In genomic region chr9:129036923-129037766, GRCh38 we compare ENCODE assay signal across 8 cellular contexts. TPM values are rescaled to one million over a fixed set of nuclear protein-coding genes. Genes with fewer than 3 reads are reported as not detected.
DNase-seq lines count a peak whose midpoint lies in the region; ATAC-seq and TF ChIP-seq lines count a peak whose summit lies in the region.

No MANE protein-coding gene starts in this region.

- H3K4me1 ChIP-seq in right lobe of liver (peaks cover 0 to 17% (median 5%) of the 10 kb centered on the region in 4 donors), transverse colon (peaks cover 14 to 25% (median 22%) of the 10 kb centered on the region in 4 donors)

- H3K9me3 Mint-ChIP-seq in activated T-cell treated with anti-CD3 and anti-CD28 coated beads, Interleukin-2, amount 50 U/mL, for 4 hours = no peaks in the 10 kb centered on the region
- H3K9me3 Mint-ChIP-seq in MCF 10A (ENCODE audit: unreplicated experiment) = no peaks in the 10 kb centered on the region

- no peak for TF ChIP-seq POLR2A in right lobe of liver (IDR thresholded peaks at IDR 0.05)
- no peak for TF ChIP-seq POLR2A in transverse colon (IDR thresholded peaks at IDR 0.05)

- POLR2A ChIA-PET in MCF 10A (lab: Yijun Ruan, JAX) = interaction anchor here (0.6 to 1.9 kb wide), 9 partner anchors 44 to 1669 kb away, joined by 3 to 10 read pairs (median 3); partner anchors contain the start of genes DOLPP1 and PTPA

- no peak for ATAC-seq in activated T-cell treated with anti-CD3 and anti-CD28 coated beads, Interleukin-2, amount 50 U/mL, for 4 hours
- ATAC-seq in right lobe of liver = no peak
- ATAC-seq in GM18868 (IDR thresholded peaks at IDR 0.05; ENCODE audit: unreplicated experiment) = no peak

- CTCF ChIA-PET in MCF 10A (lab: Yijun Ruan, JAX) = interaction anchor here (0.5 to 1.4 kb wide), 3 partner anchors 9 to 109 kb away, joined by 3 read pairs; partner anchors contain the start of genes DOLPP1 and SH3GLB2

- no peak for TF ChIP-seq EP300 in transverse colon (IDR thresholded peaks at IDR 0.05; ENCODE audit: low read depth)

- H3K27ac Mint-ChIP-seq in MCF 10A (ENCODE audit: low read depth, unreplicated experiment) = peak overlapping the region; percentile 89

- H3K9me3 ChIP-seq in right lobe of liver (no peaks in the 10 kb centered on the region), transverse colon (no peaks in the 10 kb centered on the region)

- WGBS in right lobe of liver (ENCODE audit: insufficient coverage, low coverage, low lambda C conversion rate, missing lambda C conversion rate) = 4% methylated on average over 26 of the region's 32 CpGs
- WGBS in transverse colon (ENCODE audit: low coverage in 1 of 2), 2 donors = 4 to 12% methylated on average over 10 to 32 of the region's 32 CpGs

- H3K27me3 ChIP-seq in right lobe of liver = no peaks in the 10 kb centered on the region
- no peaks in the 10 kb centered on the region for H3K27me3 ChIP-seq in transverse colon

- H3K36me3 Mint-ChIP-seq in activated T-cell treated with anti-CD3 and anti-CD28 coated beads, Interleukin-2, amount 50 U/mL, for 4 hours (ENCODE audit: insufficient read depth) = peaks cover 3% of the 10 kb centered on the region
- H3K36me3 Mint-ChIP-seq in MCF 10A (ENCODE audit: insufficient read depth, unreplicated experiment) = peaks cover 27% of the 10 kb centered on the region

- no peak for DNase-seq in activated T-cell treated with anti-CD3 and anti-CD28 coated beads, Interleukin-2, amount 50 U/mL, for 4 hours
- DNase-seq in activated T-cell treated with anti-CD3 and anti-CD28 coated beads, Interleukin-2, amount 50 U/mL, for 1 hour = no peak
- no peak for DNase-seq in MCF 10A (ENCODE audit: unreplicated experiment)
- no peak for DNase-seq in right lobe of liver
- DNase-seq in transverse colon = no peak
- no peak for DNase-seq in SHP77 (lab: John Stamatoyannopoulos, UW)
- no peak for DNase-seq in effector CD8-positive, alpha-beta T cell (lab: John Stamatoyannopoulos, UW)

- in situ Hi-C loops in transverse colon (cut with MboI; ENCODE audit: low pct_ligation_motif_present in 1 of 4, low pct_unique_long_range_greater_than_20kb in 1 of 4, low sequenced_read_pairs in 3 of 4) = no loop called here

- intact Hi-C loops in MCF 10A (cut with micrococcal nuclease) (no loop called here), right lobe of liver (cut with DNase I) (no loop called here), transverse colon (cut with DNase I; ENCODE audit: low total_unique reads) (no loop called here)

- BruUV-seq in MCF 10A (replicated peaks; lab: Mats Ljungman, UMichigan) = no TSS peak

- H3K27me3 Mint-ChIP-seq in activated T-cell treated with anti-CD3 and anti-CD28 coated beads, Interleukin-2, amount 50 U/mL, for 4 hours (ENCODE audit: low read depth) = no peaks in the 10 kb centered on the region
- no peaks in the 10 kb centered on the region for H3K27me3 Mint-ChIP-seq in MCF 10A (ENCODE audit: insufficient read depth, unreplicated experiment)

- TF ChIP-seq CTCF in MCF 10A (IDR thresholded peaks at IDR 0.05; ENCODE audit: unreplicated experiment) = no peak
- no peak for TF ChIP-seq CTCF in right lobe of liver (IDR thresholded peaks at IDR 0.05)
- no peak for TF ChIP-seq CTCF in transverse colon (IDR thresholded peaks at IDR 0.05)

- peak overlapping the region; percentile 97 for H3K4me3 Mint-ChIP-seq in activated T-cell treated with anti-CD3 and anti-CD28 coated beads, Interleukin-2, amount 50 U/mL, for 4 hours
- H3K4me3 Mint-ChIP-seq in MCF 10A (ENCODE audit: unreplicated experiment) = peak overlapping the region; percentile 97

- H3K4me1 Mint-ChIP-seq in activated T-cell treated with anti-CD3 and anti-CD28 coated beads, Interleukin-2, amount 50 U/mL, for 4 hours (ENCODE audit: low read depth) = peaks cover 32% of the 10 kb centered on the region
- peaks cover 17% of the 10 kb centered on the region for H3K4me1 Mint-ChIP-seq in MCF 10A (ENCODE audit: insufficient read depth, unreplicated experiment)

- peaks cover 0 to 13% (median 0%) of the 10 kb centered on the region in 4 donors for H3K36me3 ChIP-seq in right lobe of liver
- peaks cover 0 to 18% (median 7%) of the 10 kb centered on the region in 4 donors for H3K36me3 ChIP-seq in transverse colon

- H3K27ac ChIP-seq in right lobe of liver (peak overlapping the region in 2 of 3 donors; percentile 12 to 55), transverse colon (peak overlapping the region; percentile 83 to 90 (median 87))

- H3K4me3 ChIP-seq in right lobe of liver (peak overlapping the region; percentile 73 to 99 (median 84)), transverse colon (peak overlapping the region; percentile 63 to 92 (median 74))

RNA-seq across cellular contexts. Expression of gene MIGA2, which starts 0.7 kb away (rescaled TPM):
- 10 to 100 TPM; 42.4 to 50.9 (median 46.6) TPM for total RNA-seq in activated T-cell treated with anti-CD3 and anti-CD28 coated beads, Interleukin-2, amount 50 U/mL, for 4 hours
- total RNA-seq in MCF 10A (2022) = 28.6 and 28.7 TPM in 2 replicates
- 10 to 100 TPM in 4 of 6 experiments, 1 to 10 TPM in 2; 9.1 to 16.4 (median 10.8) TPM for total RNA-seq in right lobe of liver
- total RNA-seq in transverse colon = 100 to 1,000 TPM in 1 of 4 donors, 10 to 100 TPM in 3; 72.0 to 245 (median 74.0) TPM

RNA-seq across cellular contexts. Expression of gene SH3GLB2, which starts 9.0 kb away (rescaled TPM):
- total RNA-seq in activated T-cell treated with anti-CD3 and anti-CD28 coated beads, Interleukin-2, amount 50 U/mL, for 4 hours = 10 to 100 TPM; 37.5 to 43.2 (median 40.9) TPM
- total RNA-seq in MCF 10A (2022) (51.7 and 58.3 TPM in 2 replicates), right lobe of liver (10 to 100 TPM; 23.7 to 28.3 (median 24.7) TPM), transverse colon (100 to 1,000 TPM; 184 to 391 (median 224) TPM)

RNA-seq across cellular contexts. Expression of gene DOLPP1, which starts 43.8 kb away (rescaled TPM):
- 10 to 100 TPM; 27.5 to 30.5 (median 30.3) TPM for total RNA-seq in activated T-cell treated with anti-CD3 and anti-CD28 coated beads, Interleukin-2, amount 50 U/mL, for 4 hours
- total RNA-seq in MCF 10A (2022) (16.3 and 18.5 TPM in 2 replicates), right lobe of liver (10 to 100 TPM; 10.1 to 16.8 (median 13.3) TPM), transverse colon (10 to 100 TPM; 15.7 to 52.4 (median 38.2) TPM)
